ENCODE assay signal across 23 cellular contexts in the genomic region with DNA sequence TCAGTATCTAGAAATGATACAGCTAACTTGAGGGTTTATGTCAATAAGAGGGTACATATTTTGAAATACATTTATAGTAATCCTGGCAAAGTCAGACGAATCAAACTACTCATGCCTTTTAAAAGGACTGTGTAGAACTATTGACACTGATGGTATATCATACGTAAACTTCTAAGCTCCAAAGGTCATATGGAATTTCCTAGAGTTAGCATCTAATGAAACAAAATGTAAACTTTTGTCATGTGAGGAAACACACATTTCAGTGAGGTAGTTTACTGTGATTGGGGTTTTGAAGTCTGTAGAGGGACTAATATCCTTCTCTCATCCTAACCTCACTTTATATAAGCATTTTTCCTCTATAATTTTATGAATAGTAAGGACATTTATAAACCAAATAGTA.
"Had no signal": no experiment of that assay in that cellular context is flagged by ENCODE, and none has a peak within 500 bp of the region (broad histone marks: within the 10 kb centered on the region; RNA-seq: fewer than 3 reads in every experiment).

No MANE protein-coding gene starts in this region.

- DNase-seq: cerebellar nuclear complex; colonic mucosa; dermis blood vessel endothelial cell; dorsolateral prefrontal cortex; effector CD8-positive, alpha-beta T cell; effector memory CD8-positive, alpha-beta T cell; endodermal cell; foreskin fibroblast; foreskin melanocyte; gastrocnemius medialis; glutamatergic neuron; head of caudate nucleus; heart right ventricle; hippocampal formation; left cardiac atrium; left ventricle myocardium superior; lower lobe of right lung; mesenchymal stem cell had no signal

- H3K27me3 Mint-ChIP-seq: effector memory CD8-positive, alpha-beta T cell had no signal

- H3K4me1 Mint-ChIP-seq: endodermal cell, mesothelial cell of epicardium had no signal

- H3K4me1 ChIP-seq: colonic mucosa, esophagus muscularis mucosa, gastrocnemius medialis, heart right ventricle, lower lobe of right lung had no signal

- H3K4me3 Mint-ChIP-seq: effector memory CD8-positive, alpha-beta T cell; endodermal cell; mesothelial cell of epicardium had no signal

- H3K9me3 Mint-ChIP-seq: effector memory CD8-positive, alpha-beta T cell; endodermal cell had no signal

- H3K9me3 ChIP-seq: colonic mucosa, esophagus muscularis mucosa, gastrocnemius medialis, heart right ventricle, lower lobe of right lung had no signal

- FAIRE-seq: endothelial cell of umbilical vein, keratinocyte had no signal

- H3K27ac ChIP-seq: colonic mucosa, dorsolateral prefrontal cortex, esophagus muscularis mucosa, gastrocnemius medialis, heart right ventricle, left lung, lower lobe of right lung had no signal

- H3K4me3 ChIP-seq: colonic mucosa, dorsolateral prefrontal cortex, esophagus muscularis mucosa, gastrocnemius medialis, heart right ventricle, left lung, lower lobe of right lung had no signal

- H3K27me3 ChIP-seq: colonic mucosa, dorsolateral prefrontal cortex, esophagus muscularis mucosa, gastrocnemius medialis, heart right ventricle, left lung had no signal

- H3K27ac Mint-ChIP-seq: effector memory CD8-positive, alpha-beta T cell; endodermal cell; mesothelial cell of epicardium had no signal

- H3K36me3 ChIP-seq: colonic mucosa, gastrocnemius medialis, lower lobe of right lung had no signal

- ATAC-seq: effector memory CD8-positive, alpha-beta T cell; gastrocnemius medialis; heart right ventricle; left cardiac atrium; left lung; left ventricle myocardium superior; lower lobe of right lung had no signal
